In the genomic region with DNA sequence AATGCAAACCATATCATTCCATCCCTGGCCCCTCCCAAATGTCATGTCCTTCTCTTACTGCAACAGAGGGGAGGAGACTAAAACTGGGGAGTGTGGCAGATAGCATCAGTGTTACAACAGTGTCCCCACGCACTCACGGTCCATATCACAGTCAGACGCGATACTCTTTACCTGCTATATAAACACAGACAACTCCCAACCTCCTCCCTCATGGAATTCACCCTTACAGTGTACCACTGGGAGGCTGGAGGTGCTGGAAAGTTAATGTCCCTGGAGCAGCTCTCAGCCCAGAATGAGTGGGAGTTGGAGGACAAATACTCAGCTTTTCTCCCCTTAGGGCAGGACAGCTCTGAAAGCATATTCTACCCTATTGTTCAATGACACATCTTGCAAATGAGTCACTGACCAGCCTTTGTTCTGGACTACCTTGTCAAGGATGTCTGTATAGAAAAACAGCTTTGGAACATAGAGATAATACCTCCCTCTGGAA, we compare ENCODE assay signal across 15 cellular contexts.
DNase-seq lines count a peak whose midpoint lies in the region; ATAC-seq and TF ChIP-seq lines count a peak whose summit lies in the region.
"Had no signal": no experiment of that assay in that cellular context is flagged by ENCODE, and none has a peak within 500 bp of the region (broad histone marks: within the 10 kb centered on the region; RNA-seq: fewer than 3 reads in every experiment).

No MANE protein-coding gene starts in this region.

- H3K4me1 Mint-ChIP-seq in MCF 10A (ENCODE audit: insufficient read depth, unreplicated experiment): peaks cover 25% of the 10 kb centered on the region
- H3K4me1 Mint-ChIP-seq in type B pancreatic cell (ENCODE audit: unreplicated experiment): no peaks in the 10 kb centered on the region

- no peaks in the 10 kb centered on the region for H3K9me3 ChIP-seq in breast epithelium
- H3K9me3 ChIP-seq: neutrophil, transverse colon had no signal

- no peaks in the 10 kb centered on the region for H3K27me3 ChIP-seq in breast epithelium
- H3K27me3 ChIP-seq: neutrophil, transverse colon had no signal

- H3K9me3 Mint-ChIP-seq in MCF 10A (ENCODE audit: unreplicated experiment) (no peaks in the 10 kb centered on the region), type B pancreatic cell (no peaks in the 10 kb centered on the region)
- H3K9me3 Mint-ChIP-seq: dendritic cell treated with granulocyte-macrophage colony-stimulating factor and Interleukin-4, amounts not matched to agents 40 ng/mL and 50 ng/mL, for 4 days had no signal

- CTCF ChIA-PET in MCF 10A (lab: Yijun Ruan, JAX) (interaction anchor here (0.9 kb wide), 2 partner anchors 22 to 225 kb away, joined by 3 to 5 read pairs; no protein-coding TSS in a partner anchor), RWPE1 (lab: Yijun Ruan, JAX) (interaction anchor here (0.5 kb wide), 1 partner anchor 85 kb away, joined by 3 read pairs; no protein-coding TSS in a partner anchor)

- H3K27me3 Mint-ChIP-seq in MCF 10A (ENCODE audit: insufficient read depth, unreplicated experiment): no peaks in the 10 kb centered on the region
- peaks cover 4% of the 10 kb centered on the region for H3K27me3 Mint-ChIP-seq in type B pancreatic cell

- no peaks in the 10 kb centered on the region for H3K4me1 ChIP-seq in breast epithelium
- H3K4me1 ChIP-seq: transverse colon had no signal

- no peak overlapping the region for H3K4me3 ChIP-seq in breast epithelium
- H3K4me3 ChIP-seq in fibroblast of mammary gland (ENCODE audit: control insufficient read depth, low read depth, low read length): no peak overlapping the region
- H3K4me3 ChIP-seq: transverse colon had no signal

- H3K4me3 Mint-ChIP-seq in MCF 10A (ENCODE audit: unreplicated experiment) (no peak overlapping the region), type B pancreatic cell (no peak overlapping the region)
- H3K4me3 Mint-ChIP-seq: dendritic cell treated with granulocyte-macrophage colony-stimulating factor and Interleukin-4, amounts not matched to agents 40 ng/mL and 50 ng/mL, for 4 days had no signal

- ATAC-seq in HG02981 (IDR thresholded peaks at IDR 0.05; ENCODE audit: unreplicated experiment): no peak
- ATAC-seq: left ventricle myocardium superior, Right ventricle myocardium inferior had no signal

- no peak overlapping the region for H3K27ac ChIP-seq in breast epithelium
- no peak overlapping the region for H3K27ac ChIP-seq in RWPE1
- H3K27ac ChIP-seq: neutrophil, transverse colon had no signal

- no peak for TF ChIP-seq CTCF in MCF 10A (IDR thresholded peaks at IDR 0.05; ENCODE audit: unreplicated experiment)
- TF ChIP-seq CTCF in breast epithelium (IDR thresholded peaks at IDR 0.05): no peak
- TF ChIP-seq CTCF in RWPE1 (conservative IDR thresholded peaks at IDR 0.05; ENCODE audit: low read depth): no peak
- TF ChIP-seq CTCF in fibroblast of mammary gland (conservative IDR thresholded peaks at IDR 0.05; ENCODE audit: control insufficient read depth, insufficient read depth, low read depth, low read length): no peak
- no peak for TF ChIP-seq CTCF in type B pancreatic cell (conservative IDR thresholded peaks at IDR 0.05)

- H3K36me3 Mint-ChIP-seq in MCF 10A (ENCODE audit: insufficient read depth, unreplicated experiment) (peaks cover under 1% of the 10 kb centered on the region), type B pancreatic cell (no peaks in the 10 kb centered on the region)

- POLR2A ChIA-PET in MCF 10A (lab: Yijun Ruan, JAX): no interaction called here
- POLR2A ChIA-PET in RWPE1 (lab: Yijun Ruan, JAX; ENCODE audit: low non-redundant PET): no interaction called here

- TF ChIP-seq POLR2A in breast epithelium (IDR thresholded peaks at IDR 0.05): no peak

- DNase-seq in MCF 10A (ENCODE audit: unreplicated experiment) (peak; percentile 88), breast epithelium (ENCODE audit: low spot score in 2 of 2) (no peak), RWPE1 (ENCODE audit: low spot score) (peak; percentile 66), fibroblast of mammary gland (ENCODE audit: low read depth) (peak; percentile 70), type B pancreatic cell (ENCODE audit: extremely low spot score, unreplicated experiment) (no peak), cortex of kidney (lab: John Stamatoyannopoulos, UW) (no peak)
- DNase-seq in activated CD4-positive, alpha-beta T cell treated with anti-CD3 and anti-CD28 coated beads, Interleukin-2, amount 50 U/mL, for 4 hours: no peak
- DNase-seq: ACHN, left ventricle myocardium superior, NCI-H1092, transverse colon had no signal

- H3K36me3 ChIP-seq in breast epithelium: no peaks in the 10 kb centered on the region
- H3K36me3 ChIP-seq: neutrophil, transverse colon had no signal

- intact Hi-C loops in MCF 10A (cut with micrococcal nuclease) (loop anchor here (10.0 kb wide), 1 partner anchor 870 kb away; no protein-coding TSS in a partner anchor), breast epithelium (cut with DNase I; ENCODE audit: low total_unique reads) (no loop called here)

- H3K27ac Mint-ChIP-seq in MCF 10A (ENCODE audit: low read depth, unreplicated experiment) (no peak overlapping the region), type B pancreatic cell (no peak overlapping the region)
- H3K27ac Mint-ChIP-seq: dendritic cell treated with granulocyte-macrophage colony-stimulating factor and Interleukin-4, amounts not matched to agents 40 ng/mL and 50 ng/mL, for 4 days had no signal

- no TSS peak for BruUV-seq in MCF 10A (replicated peaks; lab: Mats Ljungman, UMichigan)

Comparison
In these comparisons a context has a peak if more than half of its experiments do, and no peak if none do; other contexts are left out.
1. DNase-seq: peak in MCF 10A (single experiment), RWPE1 (single experiment) and fibroblast of mammary gland (single experiment); none in breast epithelium (0 of 2), type B pancreatic cell (single experiment), activated CD4-positive, alpha-beta T cell treated with anti-CD3 and anti-CD28 coated beads, Interleukin-2, amount 50 U/mL, for 4 hours (0 of 2) and cortex of kidney (single experiment).